Comparison of ENCODE assay signal across 1 cellular context in genomic region chr17:28684963-28685362, GRCh38.
TF ChIP-seq lines count a peak whose summit lies in the region.

No MANE protein-coding gene starts in this region.

TF ChIP-seq in K562, 482 proteins besides CTCF, POLR2A, EP300 and RAD21:
- TF ChIP-seq NFIC (IDR thresholded peaks at IDR 0.05) (peak; percentile 97), ZFX (CRISPR knock-in tag; IDR thresholded peaks at IDR 0.05) (0 out of 2 replicates have a peak, but pooled peaks have one; percentile 15), SMC3 (conservative IDR thresholded peaks at IDR 0.05; ENCODE audit: insufficient read depth, low read depth, low read length) (0 out of 2 replicates have a peak, but pooled peaks have one; percentile 13), BCLAF1 (IDR thresholded peaks at IDR 0.05; ENCODE audit: borderline replicate concordance in 1 of 2, control insufficient read depth in 1 of 2, low read depth in 2 of 2, low read length in 1 of 2) (no peak), MAFG (tag; conservative IDR thresholded peaks at IDR 0.05) (no peak)
